ENCODE assay signal across 21 cellular contexts in the genomic region with DNA sequence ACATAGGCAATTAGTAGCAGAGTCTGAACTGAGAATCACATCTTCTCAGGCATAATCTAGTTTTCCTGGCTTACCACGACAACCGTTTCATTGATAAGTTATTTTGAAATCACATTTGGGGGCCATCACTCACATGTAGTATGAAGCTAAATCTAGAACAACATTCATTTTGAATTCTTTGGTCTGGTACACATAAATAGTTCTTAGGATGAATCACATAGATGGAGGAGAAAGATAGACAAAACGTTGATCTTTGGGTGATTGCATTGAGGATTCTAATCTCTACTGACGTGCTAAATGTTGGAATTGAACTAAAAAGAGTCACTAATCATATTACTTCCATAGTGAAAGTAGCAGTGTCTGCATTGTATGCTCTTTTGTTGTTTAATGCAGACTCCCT.
"Had no signal": no experiment of that assay in that cellular context is flagged by ENCODE, and none has a peak within 500 bp of the region (broad histone marks: within the 10 kb centered on the region; RNA-seq: fewer than 3 reads in every experiment).

No MANE protein-coding gene starts in this region.

- H3K27me3 ChIP-seq: transverse colon had no signal

- H3K27me3 Mint-ChIP-seq: activated CD4-positive, alpha-beta memory T cell treated with anti-CD3 and anti-CD28 coated beads for 36 hours; progenitor cell of endocrine pancreas had no signal

- H3K27ac ChIP-seq: dorsolateral prefrontal cortex had no signal

- H3K9me3 ChIP-seq: transverse colon had no signal

- DNase-seq: activated CD4-positive, alpha-beta memory T cell treated with anti-CD3 and anti-CD28 coated beads for 36 hours; activated CD4-positive, alpha-beta T cell treated with anti-CD3 and anti-CD28 coated beads for 4 hours; activated gamma-delta T cell treated with Interleukin-2 at 50 U/mL for 16 hours; activated T-cell treated with anti-CD3 and anti-CD28 coated beads for 4 hours; amniotic stem cell; caudate nucleus; dorsolateral prefrontal cortex; foreskin melanocyte; glutamatergic neuron; hypothalamus; stimulated activated naive CD8-positive, alpha-beta T cell treated with anti-CD3 and anti-CD28 coated beads, Interleukin-15, Interleukin-2, amounts not matched to agents 100 U/mL and 50 U/mL, for 24 hours; substantia nigra; transverse colon had no signal

- H3K4me3 Mint-ChIP-seq: activated CD4-positive, alpha-beta memory T cell treated with anti-CD3 and anti-CD28 coated beads for 36 hours; activated T-helper 1 cell treated with anti-CD3 and anti-CD28 coated beads, Interleukin-12 subunit alpha, Interleukin-12 subunit beta, Interleukin-2, Interleukin-4 antibody, amounts not matched to agents 30 ng/mL and 10 ng/mL and 1 ng/mL, durations not matched to agents 14 hours and 24 hours and 36 hours; mesothelial cell of epicardium; T-helper 2 cell treated with Interferon-gamma antibody and Interleukin-4, amounts not matched to agents 5 μg/mL and 100 μg/mL, for 36 hours; WTC11 had no signal

- H3K36me3 Mint-ChIP-seq: activated CD4-positive, alpha-beta memory T cell treated with anti-CD3 and anti-CD28 coated beads for 36 hours; activated naive CD4-positive, alpha-beta T cell treated with anti-CD3 and anti-CD28 coated beads, Interleukin-2, amount 50 U/mL, for 72 hours; mesothelial cell of epicardium; WTC11 had no signal

- H3K4me3 ChIP-seq: dorsolateral prefrontal cortex, transverse colon had no signal

- H3K36me3 ChIP-seq: transverse colon had no signal

- ATAC-seq: activated naive CD4-positive, alpha-beta T cell treated with anti-CD3 and anti-CD28 coated beads, Interleukin-2, amount 50 U/mL, for 72 hours; stimulated activated naive CD8-positive, alpha-beta T cell treated with anti-CD3 and anti-CD28 coated beads, Interleukin-15, Interleukin-2, amounts not matched to agents 100 U/mL and 50 U/mL, for 24 hours; WTC11 had no signal

- H3K27ac Mint-ChIP-seq: activated CD4-positive, alpha-beta memory T cell treated with anti-CD3 and anti-CD28 coated beads for 36 hours; activated naive CD4-positive, alpha-beta T cell treated with anti-CD3 and anti-CD28 coated beads, Interleukin-2, amount 50 U/mL, for 72 hours; activated T-helper 1 cell treated with anti-CD3 and anti-CD28 coated beads, Interleukin-12 subunit alpha, Interleukin-12 subunit beta, Interleukin-2, Interleukin-4 antibody, amounts not matched to agents 30 ng/mL and 10 ng/mL and 1 ng/mL, durations not matched to agents 14 hours and 24 hours and 36 hours; mesothelial cell of epicardium; progenitor cell of endocrine pancreas; T-helper 2 cell treated with Interferon-gamma antibody and Interleukin-4, amounts not matched to agents 5 μg/mL and 100 μg/mL, for 36 hours; WTC11 had no signal

- FAIRE-seq: keratinocyte, TTC549 had no signal

- H3K9me3 Mint-ChIP-seq: T-helper 2 cell treated with Interferon-gamma antibody and Interleukin-4, amounts not matched to agents 5 μg/mL and 100 μg/mL, for 36 hours had no signal
